In genomic region chr2:129464036-129464435, GRCh38 we compare ENCODE assay signal across 21 cellular contexts.
"Had no signal": no experiment of that assay in that cellular context is flagged by ENCODE, and none has a peak within 500 bp of the region (broad histone marks: within the 10 kb centered on the region; RNA-seq: fewer than 3 reads in every experiment).

No MANE protein-coding gene starts in this region.

- FAIRE-seq: islet of Langerhans had no signal

- H3K9me3 Mint-ChIP-seq: activated naive CD4-positive, alpha-beta T cell treated with anti-CD3 and anti-CD28 coated beads, Interleukin-2, amount 50 U/mL, for 72 hours; mesothelial cell of epicardium; neural crest cell; stimulated activated naive CD8-positive, alpha-beta T cell treated with anti-CD3 and anti-CD28 coated beads, Interleukin-15, Interleukin-2, amounts not matched to agents 100 ng/mL and 50 ng/mL, for 24 hours; type B pancreatic cell had no signal

- H3K27me3 ChIP-seq: cardiac muscle cell, dorsolateral prefrontal cortex, gastroesophageal sphincter, suprapubic skin had no signal

- H3K27me3 Mint-ChIP-seq: activated CD4-positive, alpha-beta memory T cell treated with anti-CD3 and anti-CD28 coated beads, Interleukin-2, amount 10 ng/mL, durations not matched to agents 7 days and 5 days; stimulated activated naive CD8-positive, alpha-beta T cell treated with anti-CD3 and anti-CD28 coated beads, Interleukin-15, Interleukin-2, amounts not matched to agents 100 ng/mL and 50 ng/mL, for 24 hours had no signal

- H3K4me1 Mint-ChIP-seq: activated CD4-positive, alpha-beta memory T cell treated with anti-CD3 and anti-CD28 coated beads, Interleukin-2, amount 10 ng/mL, durations not matched to agents 7 days and 5 days; mesothelial cell of epicardium; neural crest cell had no signal

- H3K4me3 Mint-ChIP-seq: activated CD4-positive, alpha-beta memory T cell treated with anti-CD3 and anti-CD28 coated beads, Interleukin-2, amount 10 ng/mL, durations not matched to agents 7 days and 5 days; mesothelial cell of epicardium; neural crest cell; stimulated activated naive CD8-positive, alpha-beta T cell treated with anti-CD3 and anti-CD28 coated beads, Interleukin-15, Interleukin-2, amounts not matched to agents 100 ng/mL and 50 ng/mL, for 24 hours; type B pancreatic cell had no signal

- H3K36me3 Mint-ChIP-seq: activated naive CD4-positive, alpha-beta T cell treated with anti-CD3 and anti-CD28 coated beads, Interleukin-2, amount 50 U/mL, for 72 hours; mesothelial cell of epicardium; type B pancreatic cell had no signal

- H3K27ac ChIP-seq: cardiac muscle cell, gastroesophageal sphincter, lower lobe of right lung, suprapubic skin, VCaP had no signal

- DNase-seq: activated CD4-positive, alpha-beta memory T cell treated with anti-CD3 and anti-CD28 coated beads, Interleukin-2, amount 10 ng/mL, durations not matched to agents 7 days and 5 days; activated CD4-positive, alpha-beta T cell treated with anti-CD3 and anti-CD28 coated beads for 1 hour; activated gamma-delta T cell; activated T-cell treated with anti-CD3 and anti-CD28 coated beads, Interleukin-2, amount 50 U/mL, for 48 hours; dorsolateral prefrontal cortex; erythroblast; left colon; lower lobe of right lung; stimulated activated CD4-positive, alpha-beta T cell treated with anti-CD3 and anti-CD28 coated beads, Interleukin-15, amount 100 ng/mL, for 24 hours; stimulated activated CD4-positive, alpha-beta T cell treated with anti-CD3 and anti-CD28 coated beads, Interleukin-4, amount 100 ng/mL, for 4 hours; stimulated activated CD8-positive, alpha-beta memory T cell treated with anti-CD3 and anti-CD28 coated beads, Interleukin-4, amount 100 ng/mL, for 48 hours had no signal

- H3K9me3 ChIP-seq: gastroesophageal sphincter, lower lobe of right lung, suprapubic skin had no signal

- H3K36me3 ChIP-seq: cardiac muscle cell, gastroesophageal sphincter, lower lobe of right lung, suprapubic skin had no signal

- H3K27ac Mint-ChIP-seq: activated CD4-positive, alpha-beta memory T cell treated with anti-CD3 and anti-CD28 coated beads, Interleukin-2, amount 10 ng/mL, durations not matched to agents 7 days and 5 days; activated naive CD4-positive, alpha-beta T cell treated with anti-CD3 and anti-CD28 coated beads, Interleukin-2, amount 50 U/mL, for 72 hours; mesothelial cell of epicardium; stimulated activated naive CD8-positive, alpha-beta T cell treated with anti-CD3 and anti-CD28 coated beads, Interleukin-15, Interleukin-2, amounts not matched to agents 100 ng/mL and 50 ng/mL, for 24 hours; type B pancreatic cell had no signal

- H3K4me1 ChIP-seq: gastroesophageal sphincter, lower lobe of right lung, suprapubic skin had no signal

- ATAC-seq: activated naive CD4-positive, alpha-beta T cell treated with anti-CD3 and anti-CD28 coated beads, Interleukin-2, amount 50 U/mL, for 72 hours; gastroesophageal sphincter; left colon; lower lobe of right lung had no signal

- H3K4me3 ChIP-seq: cardiac muscle cell, dorsolateral prefrontal cortex, gastroesophageal sphincter, lower lobe of right lung, suprapubic skin had no signal
